In the genomic region with DNA sequence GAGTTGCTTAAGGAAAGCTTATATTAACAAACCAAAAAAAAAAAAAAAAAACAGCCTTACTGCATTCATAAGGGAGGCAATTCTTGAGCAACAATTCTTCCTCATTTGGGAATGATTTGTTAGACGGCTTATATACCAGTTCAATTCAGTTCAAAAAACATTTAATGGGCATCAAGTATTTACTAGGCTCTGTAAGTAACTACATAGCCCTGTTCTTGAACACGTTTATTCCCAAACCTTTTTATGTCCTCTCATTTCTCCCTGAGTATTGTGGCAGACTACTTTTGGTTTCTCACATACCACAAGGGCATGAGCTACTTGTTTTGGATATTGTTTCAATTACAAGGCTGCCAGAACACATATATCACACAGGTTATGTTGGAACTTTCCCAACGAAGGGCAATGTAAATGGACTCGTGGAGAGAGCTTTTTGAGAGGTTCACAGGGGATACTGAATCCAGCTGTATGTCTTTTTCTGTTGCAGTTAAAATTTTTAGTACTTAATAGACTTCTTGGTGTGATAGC, we compare ENCODE assay signal across 23 cellular contexts.
DNase-seq lines count a peak whose midpoint lies in the region; ATAC-seq and TF ChIP-seq lines count a peak whose summit lies in the region.
"Had no signal": no experiment of that assay in that cellular context is flagged by ENCODE, and none has a peak within 500 bp of the region (broad histone marks: within the 10 kb centered on the region; RNA-seq: fewer than 3 reads in every experiment).

No MANE protein-coding gene starts in this region.

- H3K4me1 ChIP-seq in tibial artery = peaks cover 0 to 51% (median 6%) of the 10 kb centered on the region in 4 donors
- H3K4me1 ChIP-seq: HAP-1, prostate gland, spleen had no signal

- H3K9me3 ChIP-seq in tibial artery = no peaks in the 10 kb centered on the region
- H3K9me3 ChIP-seq: HAP-1, prostate gland had no signal

- H3K27me3 ChIP-seq in tibial artery = no peaks in the 10 kb centered on the region
- H3K27me3 ChIP-seq: hepatocyte, spleen had no signal

- no peaks in the 10 kb centered on the region for H3K36me3 ChIP-seq in tibial artery
- H3K36me3 ChIP-seq: HAP-1, prostate gland, spleen had no signal

- intact Hi-C loops in tibial artery (cut with DNase I; ENCODE audit: low total_unique reads) = no loop called here

- DNase-seq in NCI-H1105 treated with DMSO at 0.1 percent for 48 hours (lab: John Stamatoyannopoulos, UW) (peak; percentile 46), NCI-H1105 (lab: John Stamatoyannopoulos, UW) (no peak), amniotic epithelial cell (ENCODE audit: low read depth) (peak; percentile 8), fibroblast of villous mesenchyme (ENCODE audit: low read depth) (peak; percentile 18), tibial artery (no peak)
- DNase-seq in activated CD4-positive, alpha-beta T cell treated with anti-CD3 and anti-CD28 coated beads, Interleukin-2, amount 50 U/mL, for 48 hours = no peak
- DNase-seq: 8988T; activated CD8-positive, alpha-beta memory T cell treated with anti-CD3 and anti-CD28 coated beads for 24 hours; central memory CD4-positive, alpha-beta T cell; islet precursor cell; mammary epithelial cell; MM.1S; naive thymus-derived CD8-positive, alpha-beta T cell; NCI-H1694 treated with DMSO at 0.1 percent for 48 hours; Right ventricle myocardium superior; spleen; T-helper 17 cell had no signal

- peak overlapping the region; percentile 33 to 45 for H3K27ac ChIP-seq in tibial artery
- H3K27ac ChIP-seq: hepatocyte, prostate gland, spleen had no signal

- no peak for ATAC-seq in HG03342 (IDR thresholded peaks at IDR 0.05; ENCODE audit: unreplicated experiment)
- no peak for ATAC-seq in HG02970 (IDR thresholded peaks at IDR 0.05; ENCODE audit: low FRiP score, unreplicated experiment)
- ATAC-seq: naive thymus-derived CD8-positive, alpha-beta T cell; T-helper 17 cell; WTC11 had no signal

- TF ChIP-seq CTCF in fibroblast of villous mesenchyme (IDR thresholded peaks at IDR 0.05; ENCODE audit: insufficient read depth, low read depth, low read length) (no peak), tibial artery (IDR thresholded peaks at IDR 0.05) (no peak)

- H3K4me3 ChIP-seq in fibroblast of villous mesenchyme (ENCODE audit: low read depth, low read length) = no peak overlapping the region
- H3K4me3 ChIP-seq in tibial artery = no peak overlapping the region
- H3K4me3 ChIP-seq: HAP-1, hepatocyte, prostate gland, spleen had no signal

Comparison
In these comparisons a context has a peak if more than half of its experiments do, and no peak if none do; other contexts are left out.
1. DNase-seq: peak in NCI-H1105 treated with DMSO at 0.1 percent for 48 hours (single experiment), amniotic epithelial cell (single experiment) and fibroblast of villous mesenchyme (single experiment); none in NCI-H1105 (single experiment), tibial artery (0 of 2) and activated CD4-positive, alpha-beta T cell treated with anti-CD3 and anti-CD28 coated beads, Interleukin-2, amount 50 U/mL, for 48 hours (0 of 2).